In genomic region chr7:101857358-101857794, GRCh38 we compare ENCODE assay signal across 1 cellular context.
TF ChIP-seq lines count a peak whose summit lies in the region.

No MANE protein-coding gene starts in this region.

TF ChIP-seq in GM23338, 12 proteins besides CTCF, POLR2A, EP300 and RAD21 (continued from another document):
- TF ChIP-seq, protein P1, sequence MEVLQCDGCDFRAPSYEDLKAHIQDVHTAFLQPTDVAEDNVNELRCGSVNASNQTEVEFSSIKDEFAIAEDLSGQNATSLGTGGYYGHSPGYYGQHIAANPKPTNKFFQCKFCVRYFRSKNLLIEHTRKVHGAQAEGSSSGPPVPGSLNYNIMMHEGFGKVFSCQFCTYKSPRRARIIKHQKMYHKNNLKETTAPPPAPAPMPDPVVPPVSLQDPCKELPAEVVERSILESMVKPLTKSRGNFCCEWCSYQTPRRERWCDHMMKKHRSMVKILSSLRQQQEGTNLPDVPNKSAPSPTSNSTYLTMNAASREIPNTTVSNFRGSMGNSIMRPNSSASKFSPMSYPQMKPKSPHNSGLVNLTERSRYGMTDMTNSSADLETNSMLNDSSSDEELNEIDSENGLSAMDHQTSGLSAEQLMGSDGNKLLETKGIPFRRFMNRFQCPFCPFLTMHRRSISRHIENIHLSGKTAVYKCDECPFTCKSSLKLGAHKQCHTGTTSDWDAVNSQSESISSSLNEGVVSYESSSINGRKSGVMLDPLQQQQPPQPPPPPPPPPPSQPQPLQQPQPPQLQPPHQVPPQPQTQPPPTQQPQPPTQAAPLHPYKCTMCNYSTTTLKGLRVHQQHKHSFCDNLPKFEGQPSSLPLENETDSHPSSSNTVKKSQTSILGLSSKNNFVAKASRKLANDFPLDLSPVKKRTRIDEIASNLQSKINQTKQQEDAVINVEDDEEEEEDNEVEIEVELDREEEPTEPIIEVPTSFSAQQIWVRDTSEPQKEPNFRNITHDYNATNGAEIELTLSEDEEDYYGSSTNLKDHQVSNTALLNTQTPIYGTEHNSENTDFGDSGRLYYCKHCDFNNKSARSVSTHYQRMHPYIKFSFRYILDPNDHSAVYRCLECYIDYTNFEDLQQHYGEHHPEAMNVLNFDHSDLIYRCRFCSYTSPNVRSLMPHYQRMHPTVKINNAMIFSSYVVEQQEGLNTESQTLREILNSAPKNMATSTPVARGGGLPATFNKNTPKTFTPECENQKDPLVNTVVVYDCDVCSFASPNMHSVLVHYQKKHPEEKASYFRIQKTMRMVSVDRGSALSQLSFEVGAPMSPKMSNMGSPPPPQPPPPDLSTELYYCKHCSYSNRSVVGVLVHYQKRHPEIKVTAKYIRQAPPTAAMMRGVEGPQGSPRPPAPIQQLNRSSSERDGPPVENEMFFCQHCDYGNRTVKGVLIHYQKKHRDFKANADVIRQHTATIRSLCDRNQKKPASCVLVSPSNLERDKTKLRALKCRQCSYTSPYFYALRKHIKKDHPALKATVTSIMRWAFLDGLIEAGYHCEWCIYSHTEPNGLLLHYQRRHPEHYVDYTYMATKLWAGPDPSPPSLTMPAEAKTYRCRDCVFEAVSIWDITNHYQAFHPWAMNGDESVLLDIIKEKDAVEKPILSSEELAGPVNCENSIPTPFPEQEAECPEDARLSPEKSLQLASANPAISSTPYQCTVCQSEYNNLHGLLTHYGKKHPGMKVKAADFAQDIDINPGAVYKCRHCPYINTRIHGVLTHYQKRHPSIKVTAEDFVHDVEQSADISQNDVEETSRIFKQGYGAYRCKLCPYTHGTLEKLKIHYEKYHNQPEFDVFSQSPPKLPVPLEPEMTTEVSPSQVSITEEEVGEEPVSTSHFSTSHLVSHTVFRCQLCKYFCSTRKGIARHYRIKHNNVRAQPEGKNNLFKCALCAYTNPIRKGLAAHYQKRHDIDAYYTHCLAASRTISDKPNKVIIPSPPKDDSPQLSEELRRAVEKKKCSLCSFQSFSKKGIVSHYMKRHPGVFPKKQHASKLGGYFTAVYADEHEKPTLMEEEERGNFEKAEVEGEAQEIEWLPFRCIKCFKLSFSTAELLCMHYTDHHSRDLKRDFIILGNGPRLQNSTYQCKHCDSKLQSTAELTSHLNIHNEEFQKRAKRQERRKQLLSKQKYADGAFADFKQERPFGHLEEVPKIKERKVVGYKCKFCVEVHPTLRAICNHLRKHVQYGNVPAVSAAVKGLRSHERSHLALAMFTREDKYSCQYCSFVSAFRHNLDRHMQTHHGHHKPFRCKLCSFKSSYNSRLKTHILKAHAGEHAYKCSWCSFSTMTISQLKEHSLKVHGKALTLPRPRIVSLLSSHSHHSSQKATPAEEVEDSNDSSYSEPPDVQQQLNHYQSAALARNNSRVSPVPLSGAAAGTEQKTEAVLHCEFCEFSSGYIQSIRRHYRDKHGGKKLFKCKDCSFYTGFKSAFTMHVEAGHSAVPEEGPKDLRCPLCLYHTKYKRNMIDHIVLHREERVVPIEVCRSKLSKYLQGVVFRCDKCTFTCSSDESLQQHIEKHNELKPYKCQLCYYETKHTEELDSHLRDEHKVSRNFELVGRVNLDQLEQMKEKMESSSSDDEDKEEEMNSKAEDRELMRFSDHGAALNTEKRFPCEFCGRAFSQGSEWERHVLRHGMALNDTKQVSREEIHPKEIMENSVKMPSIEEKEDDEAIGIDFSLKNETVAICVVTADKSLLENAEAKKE (CRISPR knock-in tag; IDR thresholded peaks at IDR 0.05) = no peak
